ENCODE assay signal across 1 cellular context in genomic region chr12:49567611-49568441, GRCh38.
A peak's percentile ranks its signal among the peaks of the same experiment; 100 is the strongest.
TF ChIP-seq lines count a peak whose summit lies in the region.

Gene MCRS1, minus strand, starts transcription at chr12:49568142. Its CDS starts 1,411 bp downstream, at chr12:49566731.

TF ChIP-seq in K562, 482 proteins besides CTCF, POLR2A, EP300 and RAD21 (continued from another document and continues in another):
- no peak for TF ChIP-seq SRSF7 (optimal IDR thresholded peaks at IDR 0.05; ENCODE audit: low read depth, low read length)
- TF ChIP-seq ZBED1 (IDR thresholded peaks at IDR 0.05) = no peak
- TF ChIP-seq ZNF75A (CRISPR knock-in tag; IDR thresholded peaks at IDR 0.05) = no peak
- peak; percentile 89 for TF ChIP-seq ZNF407 (IDR thresholded peaks at IDR 0.05; ENCODE audit: low read depth)
- no peak for TF ChIP-seq SLC30A9 (CRISPR knock-in tag; IDR thresholded peaks at IDR 0.05)
- no peak for TF ChIP-seq TAL1 (IDR thresholded peaks at IDR 0.05)
- TF ChIP-seq ZBTB7A (IDR thresholded peaks at IDR 0.05; ENCODE audit: borderline replicate concordance, control insufficient read depth, low read depth, low read length) = peak; percentile 80
- no peak for TF ChIP-seq ZNF134 (CRISPR knock-in tag; conservative IDR thresholded peaks at IDR 0.05)
- no peak for TF ChIP-seq GTF3C2 (IDR thresholded peaks at IDR 0.05; ENCODE audit: borderline replicate concordance, extremely low read depth, insufficient read length)
- no peak; the same call in 1 of the 2 replicates for TF ChIP-seq ZNF324 (CRISPR knock-in tag; IDR thresholded peaks at IDR 0.05)
- TF ChIP-seq SMARCE1 (IDR thresholded peaks at IDR 0.05) = no peak
- TF ChIP-seq ZNF449 (CRISPR knock-in tag; IDR thresholded peaks at IDR 0.05) = no peak
- TF ChIP-seq ZNF512 (tag; IDR thresholded peaks at IDR 0.05) = no peak
- no peak for TF ChIP-seq TCFL5 (CRISPR knock-in tag; conservative IDR thresholded peaks at IDR 0.05)
- TF ChIP-seq NUFIP1 (IDR thresholded peaks at IDR 0.05; ENCODE audit: partially characterized antibody) = no peak
- no peak for TF ChIP-seq STAT5B (CRISPR knock-in tag; IDR thresholded peaks at IDR 0.05)
- no peak for TF ChIP-seq FOXK1 (CRISPR knock-in tag; IDR thresholded peaks at IDR 0.05; ENCODE audit: borderline replicate concordance)
- TF ChIP-seq LARP7 (IDR thresholded peaks at IDR 0.05) = no peak
- TF ChIP-seq BHLHE40 (IDR thresholded peaks at IDR 0.05; ENCODE audit: low read length) = no peak
- TF ChIP-seq TEAD1 (CRISPR knock-in tag; IDR thresholded peaks at IDR 0.05) = peak in 1 of 2 experiments; percentile 90; a peak in 2 of 4 replicates
- TF ChIP-seq ZNF23 (CRISPR knock-in tag; IDR thresholded peaks at IDR 0.05) = no peak
- no peak for TF ChIP-seq ESRRB (CRISPR knock-in tag; IDR thresholded peaks at IDR 0.05; ENCODE audit: borderline replicate concordance)
- no peak for TF ChIP-seq PTRF (tag; IDR thresholded peaks at IDR 0.05)
- TF ChIP-seq FOXP4 (CRISPR knock-in tag; IDR thresholded peaks at IDR 0.05; ENCODE audit: borderline replicate concordance) = no peak
- TF ChIP-seq ZNF561 (CRISPR knock-in tag; conservative IDR thresholded peaks at IDR 0.05) = no peak
- TF ChIP-seq SIRT6 (IDR thresholded peaks at IDR 0.05; ENCODE audit: low read depth, low read length) = no peak
- TF ChIP-seq POLR3A (IDR thresholded peaks at IDR 0.05; ENCODE audit: borderline replicate concordance, extremely low read depth, insufficient read depth, insufficient read length) = no peak
- no peak for TF ChIP-seq ZFP91 (CRISPR knock-in tag; IDR thresholded peaks at IDR 0.05)
- TF ChIP-seq ZNF3 (CRISPR knock-in tag; IDR thresholded peaks at IDR 0.05) = no peak
- peak; percentile 100 for TF ChIP-seq NR2C1 (IDR thresholded peaks at IDR 0.05)
- TF ChIP-seq NR2C1 (tag; IDR thresholded peaks at IDR 0.05) = peak; percentile 100
- no peak for TF ChIP-seq PHF21A (IDR thresholded peaks at IDR 0.05; ENCODE audit: borderline replicate concordance, low read depth)
- TF ChIP-seq CBX1 (IDR thresholded peaks at IDR 0.05; ENCODE audit: low read depth) = no peak; the same call in 1 of the 2 replicates
- no peak for TF ChIP-seq ZNF146 (CRISPR knock-in tag; IDR thresholded peaks at IDR 0.05; ENCODE audit: unreplicated experiment)
- TF ChIP-seq IRF9 (tag; IDR thresholded peaks at IDR 0.05) = no peak
- peak; percentile 78; the same call in 1 of the 2 replicates for TF ChIP-seq FOXP1 (CRISPR knock-in tag; IDR thresholded peaks at IDR 0.05)
- TF ChIP-seq ZC3H8 (IDR thresholded peaks at IDR 0.05) = no peak
- TF ChIP-seq ETS1 (conservative IDR thresholded peaks at IDR 0.05; ENCODE audit: control insufficient read depth, low read depth, low read length) = peak; percentile 7; the same call in 1 of the 2 replicates
- peak; percentile 92 for TF ChIP-seq POLR2AphosphoS5 (IDR thresholded peaks at IDR 0.05; ENCODE audit: control insufficient read depth, insufficient read depth, low read depth, low read length)
- TF ChIP-seq SAP30 (IDR thresholded peaks at IDR 0.05; ENCODE audit: borderline replicate concordance, insufficient read depth, low read depth, low read length, poor library complexity, severe bottlenecking) = peak; percentile 95
- TF ChIP-seq ELK3 (CRISPR knock-in tag; IDR thresholded peaks at IDR 0.05) = no peak
- TF ChIP-seq KDM1A (IDR thresholded peaks at IDR 0.05) = no peak
- TF ChIP-seq PHF20 (IDR thresholded peaks at IDR 0.05; ENCODE audit: partially characterized antibody) = peak; percentile 98
- TF ChIP-seq C11orf30 (IDR thresholded peaks at IDR 0.05; ENCODE audit: low read depth) = peak; percentile 87
